In genomic region chr17:18635773-18636172, GRCh38 we compare ENCODE assay signal across 16 cellular contexts. TPM values are rescaled to one million over a fixed set of nuclear protein-coding genes. Genes with fewer than 3 reads are reported as not detected.
DNase-seq lines count a peak whose midpoint lies in the region; ATAC-seq, FAIRE-seq and TF ChIP-seq lines count a peak whose summit lies in the region.
"Not testable (repeated sequence)": the region's sequence is repeated elsewhere in the genome, so short reads cannot be mapped to it uniquely, and the experiment has no call there.
"Had no signal": no experiment of that assay in that cellular context is flagged by ENCODE, and none has a peak within 500 bp of the region (broad histone marks: within the 10 kb centered on the region; RNA-seq: fewer than 3 reads in every experiment).

No MANE protein-coding gene starts in this region.

- ATAC-seq in A549: peak; percentile 15 to 17; a peak in 1 of 6 replicates
- peak; percentile 34; the same call in 1 of the 2 replicates for ATAC-seq in Panc1
- ATAC-seq in K562: not testable (repeated sequence)
- ATAC-seq in HepG2: peak; percentile 54

- not testable (repeated sequence) for H3K4me2 ChIP-seq in A549; K562 (ENCODE audit: insufficient read depth, low read length); HepG2 (ENCODE audit: low read depth, low read length)
- peak overlapping the region in 8 of 11 experiments; percentile 40 to 82 (median 58); a peak in 15 of 22 replicates for H3K4me2 ChIP-seq in BLaER1 treated with 17β-estradiol and CSF1 and Interleukin-3, amounts not matched to agents 10 nM and 100 nM

- H3K9ac ChIP-seq in BLaER1 treated with 17β-estradiol and CSF1 and Interleukin-3, amounts not matched to agents 10 nM and 100 nM; K562 (ENCODE audit: insufficient read depth in 1 of 2, low read depth in 2 of 2, low read length in 2 of 2); HepG2 (ENCODE audit: insufficient read depth, low read depth, low read length): not testable (repeated sequence)

- H3K36me3 ChIP-seq in BLaER1 treated with 17β-estradiol and CSF1 and Interleukin-3, amounts not matched to agents 10 nM and 100 nM; Panc1 (ENCODE audit: control insufficient read depth, insufficient read depth, low read length); K562 (ENCODE audit: control insufficient read depth, insufficient read depth, low read length); HepG2 (replicated peaks in 1 of 2; ENCODE audit: control insufficient read depth in 1 of 2, insufficient read depth in 2 of 2, low read length in 2 of 2): not testable (repeated sequence)

- not testable (repeated sequence) for TF ChIP-seq RAD21 in A549 (conservative IDR thresholded peaks at IDR 0.05 in 1 of 2, IDR thresholded peaks at IDR 0.05 in 1 of 2); K562 (CRISPR knock-in tag; conservative IDR thresholded peaks at IDR 0.05 in 1 of 2, IDR thresholded peaks at IDR 0.05 in 1 of 2); HepG2 (CRISPR knock-in tag; IDR thresholded peaks at IDR 0.05)

- FAIRE-seq in A549 (lab: Jason Lieb, UNC); K562 (lab: Jason Lieb, UNC); HepG2 (lab: Jason Lieb, UNC): not testable (repeated sequence)

- not testable (repeated sequence) for TF ChIP-seq EP300 in A549 (IDR thresholded peaks at IDR 0.05); K562 (IDR thresholded peaks at IDR 0.05; ENCODE audit: low read length); HepG2 (IDR thresholded peaks at IDR 0.05; ENCODE audit: low read depth in 2 of 2, low read length in 2 of 2); HepG2 (CRISPR knock-in tag; IDR thresholded peaks at IDR 0.05; ENCODE audit: borderline replicate concordance)

- not testable (repeated sequence) for H4K20me1 ChIP-seq in BLaER1 treated with 17β-estradiol and CSF1 and Interleukin-3, amounts not matched to agents 10 nM and 100 nM; K562 (replicated peaks; ENCODE audit: control insufficient read depth, insufficient read depth, low read length); HepG2 (ENCODE audit: insufficient read depth, low read length)

- TF ChIP-seq CTCF in A549 (IDR thresholded peaks at IDR 0.05); Panc1 (IDR thresholded peaks at IDR 0.05); K562 (IDR thresholded peaks at IDR 0.05 in 2 of 3, conservative IDR thresholded peaks at IDR 0.05 in 1 of 3; ENCODE audit: insufficient read depth in 2 of 3, low read depth in 1 of 3, low read length in 3 of 3); HepG2 (CRISPR knock-in tag; IDR thresholded peaks at IDR 0.05): not testable (repeated sequence)

- POLR2A ChIA-PET in A549 (lab: Yijun Ruan, JAX); Panc1 (lab: Charles Lee); K562 (lab: Yijun Ruan, JAX); HepG2 (lab: Yijun Ruan, JAX): not testable (repeated sequence)

- not testable (repeated sequence) for DNase-seq in A549 (ENCODE audit: low read depth in 1 of 2, low spot score in 1 of 2); Panc1 (ENCODE audit: low read depth, low spot score); K562 (ENCODE audit: extremely low read depth in 1 of 4, low spot score in 3 of 4); HepG2 (ENCODE audit: low spot score)
- DNase-seq in MV-4-11 (lab: John Stamatoyannopoulos, UW): peak; percentile 55

- H3K27me3 ChIP-seq in BLaER1 treated with 17β-estradiol and CSF1 and Interleukin-3, amounts not matched to agents 10 nM and 100 nM; Panc1 (ENCODE audit: control insufficient read depth, insufficient read depth, low read length); K562 (ENCODE audit: control insufficient read depth in 2 of 2, insufficient read depth in 2 of 2, low read length in 2 of 2); HepG2 (ENCODE audit: control insufficient read depth in 1 of 2, insufficient read depth in 2 of 2, low read length in 2 of 2): not testable (repeated sequence)

- not testable (repeated sequence) for H3K4me1 ChIP-seq in A549; Panc1 (ENCODE audit: control insufficient read depth, insufficient read depth, low read length); K562 (replicated peaks in 1 of 2; ENCODE audit: control insufficient read depth in 2 of 2, insufficient read depth in 2 of 2, low read length in 2 of 2); HepG2 (ENCODE audit: insufficient read depth, low read length)
- peaks cover 10 to 24% (median 21%) of the 10 kb centered on the region in 10 experiments; a peak in 18 of 20 replicates for H3K4me1 ChIP-seq in BLaER1 treated with 17β-estradiol and CSF1 and Interleukin-3, amounts not matched to agents 10 nM and 100 nM

- H3K27ac ChIP-seq in A549; BLaER1 treated with 17β-estradiol and CSF1 and Interleukin-3, amounts not matched to agents 10 nM and 100 nM; Panc1 (ENCODE audit: low read length); K562 (ENCODE audit: extremely low read depth, low read depth, low read length); HepG2 (ENCODE audit: extremely low read length, insufficient read depth, low read length): not testable (repeated sequence)

- intact Hi-C loops in Panc1 (cut with micrococcal nuclease; ENCODE audit: unreplicated experiment); K562 (cut with micrococcal nuclease); HepG2 (cut with micrococcal nuclease; ENCODE audit: unreplicated experiment): not testable (repeated sequence)

- not testable (repeated sequence) for TF ChIP-seq POLR2A in A549 (IDR thresholded peaks at IDR 0.05; ENCODE audit: low read length); K562 (conservative IDR thresholded peaks at IDR 0.05); HepG2 (IDR thresholded peaks at IDR 0.05; ENCODE audit: insufficient read depth in 1 of 2, low read depth in 2 of 2, low read length in 2 of 2)

- CTCF ChIA-PET in A549 (lab: Yijun Ruan, JAX); Panc1 (lab: Charles Lee); K562 (lab: Yijun Ruan, JAX; ENCODE audit: low intra/inter-chr PET ratio); HepG2 (lab: Yijun Ruan, JAX; ENCODE audit: low intra/inter-chr PET ratio, low total read pairs): not testable (repeated sequence)

- H3K9me1 ChIP-seq in K562 (ENCODE audit: control insufficient read depth, insufficient read depth, low read length): not testable (repeated sequence)

- H3K9me3 ChIP-seq in A549; BLaER1 treated with 17β-estradiol and CSF1 and Interleukin-3, amounts not matched to agents 10 nM and 100 nM (replicated peaks in 1 of 11); Panc1 (ENCODE audit: control insufficient read depth, insufficient read depth, low read depth, low read length); K562 (replicated peaks; ENCODE audit: control insufficient read depth, insufficient read depth, low read depth, low read length); HepG2 (ENCODE audit: low read length): not testable (repeated sequence)

- in situ Hi-C loops in Panc1 (cut with HindIII; ENCODE audit: low pct_unique_long_range_greater_than_20kb, low sequenced_read_pairs); K562 (cut with MboI); HepG2 (cut with HindIII; ENCODE audit: extremely low pct_ligation_motif_present, low pct_unique_long_range_greater_than_20kb): not testable (repeated sequence)

- H3K4me3 ChIP-seq in A549; BLaER1 treated with 17β-estradiol and CSF1 and Interleukin-3, amounts not matched to agents 10 nM and 100 nM; Panc1 (ENCODE audit: low read depth in 2 of 2, low read length in 2 of 2); K562; HepG2 (replicated peaks in 1 of 3; ENCODE audit: insufficient read depth in 1 of 3, low read depth in 2 of 3, low read length in 3 of 3): not testable (repeated sequence)

- H3K79me2 ChIP-seq in K562 (ENCODE audit: control insufficient read depth, insufficient read depth, low read length); HepG2 (ENCODE audit: insufficient read depth, low read length): not testable (repeated sequence)

- WGBS in A549 (ENCODE audit: missing lambda C conversion rate): 84% methylated on average over 7 of the region's 7 CpGs
- 21% methylated on average over 2 of the region's 7 CpGs for WGBS in K562 (ENCODE audit: insufficient coverage, low coverage, missing lambda C conversion rate)
- WGBS in HepG2 (ENCODE audit: low lambda C conversion rate): 8% methylated on average over 2 of the region's 7 CpGs

- BruUV-seq in Panc1 (replicated peaks; lab: Mats Ljungman, UMichigan); K562 (replicated peaks; lab: Mats Ljungman, UMichigan); HepG2 (replicated peaks; lab: Mats Ljungman, UMichigan): not testable (repeated sequence)

- not testable (repeated sequence) for H2AFZ ChIP-seq in K562 (ENCODE audit: low read depth, low read length); HepG2 (ENCODE audit: low read length)

RNA-seq across cellular contexts. Expression of gene TBC1D28, which starts 8.4 kb away (rescaled TPM):
- polyA plus RNA-seq in A549 (2011; rRNA removed) (not detected in 2 replicates), A549 (2017; fragmentation: RNase III; extraction: RNeasy Plus Mini Kit Qiagen cat#74134 plus additional on column Dnase treatment) (not detected in 3 replicates), K562 (2011; rRNA removed) (not detected in 2 replicates), K562 (2014; fragmentation: Illumina TruSeq; extraction: Trizol) (not detected in 2 replicates), K562 (2014; fragmentation: Nextera tagmentation; extraction: Ambion mirVana) (not detected), K562 (2014; rRNA removed) (0.07 TPM in 1 of 2 replicates, not detected in the other), HepG2 (2011; rRNA removed) (0.03 TPM in 1 of 2 replicates, not detected in the other)
- polyA plus RNA-seq in A549 (2012; cell fraction: cytosol; rRNA removed): not detected in 2 replicates
- polyA plus RNA-seq in A549 (2012; cell fraction: nucleus; rRNA removed): 0.02 TPM in 1 of 2 replicates, not detected in the other
- polyA minus RNA-seq in A549 (2011; rRNA and poly(A)+ RNA removed): not detected in 2 replicates
- total RNA-seq in Panc1 (2021; ENCODE audit: unreplicated experiment) (not detected), K562 (2014; rRNA removed) (not detected in 2 replicates), K562 (2014; rRNA removed; fragmentation: Illumina TruSeq; extraction: Trizol) (not detected in 2 replicates), K562 (2015; rRNA removed; fragmentation: Illumina TruSeq; extraction: Trizol) (not detected in 2 replicates), K562 (2021) (not detected in 2 replicates), HepG2 (2016; rRNA removed; fragmentation: Illumina TruSeq; extraction: Trizol) (not detected in 2 replicates)
- not detected for polyA plus RNA-seq in Panc1 (2012; ENCODE audit: insufficient read length)
- total RNA-seq in K562 (2011; cell fraction: chromatin; rRNA removed; ENCODE audit: low replicate concordance): not detected in 2 replicates
- total RNA-seq in K562 (2011; cell fraction: nucleolus; rRNA removed): not detected in 2 replicates
- not detected in 2 replicates for total RNA-seq in K562 (2011; cell fraction: nucleoplasm; rRNA removed)
- not detected in 2 replicates for polyA plus RNA-seq in K562 (2011; cell fraction: cytosol; rRNA removed)
- polyA plus RNA-seq in K562 (2011; cell fraction: nucleus; rRNA removed): not detected in 2 replicates
- not detected in 2 replicates for polyA plus RNA-seq in K562 (2012)
- polyA minus RNA-seq in K562 (2011; rRNA and poly(A)+ RNA removed): not detected in 2 replicates
- polyA minus RNA-seq in K562 (2011; cell fraction: cytosol; rRNA and poly(A)+ RNA removed): not detected in 2 replicates
- polyA minus RNA-seq in K562 (2011; cell fraction: nucleus; rRNA and poly(A)+ RNA removed): not detected in 2 replicates
- not detected in 2 replicates for total RNA-seq in HepG2 (2016; cell fraction: cytosol; rRNA removed; fragmentation: Illumina TruSeq; extraction: Trizol; ENCODE audit: low read depth)
- not detected in 2 replicates for total RNA-seq in HepG2 (2016; cell fraction: insoluble cytoplasmic fraction; rRNA removed; fragmentation: Illumina TruSeq; extraction: Trizol)
- not detected in 2 replicates for total RNA-seq in HepG2 (2016; cell fraction: membrane; rRNA removed; fragmentation: Illumina TruSeq; extraction: Trizol)
- total RNA-seq in HepG2 (2016; cell fraction: nucleus; rRNA removed; fragmentation: Illumina TruSeq; extraction: Trizol): not detected in 2 replicates
- not detected in 2 replicates for polyA plus RNA-seq in HepG2 (2011; cell fraction: cytosol; rRNA removed)
- polyA plus RNA-seq in HepG2 (2011; cell fraction: nucleus; rRNA removed): 0.31 TPM in 1 of 2 replicates, not detected in the other
- polyA plus RNA-seq in HepG2 (2012): not detected in 2 replicates
- polyA plus RNA-seq in HepG2 (2016; cell fraction: cytosol; fragmentation: Illumina TruSeq; extraction: Trizol; ENCODE audit: low read depth): not detected in 2 replicates
- not detected in 2 replicates for polyA plus RNA-seq in HepG2 (2016; cell fraction: insoluble cytoplasmic fraction; fragmentation: Illumina TruSeq; extraction: Trizol; ENCODE audit: low read depth)
- polyA plus RNA-seq in HepG2 (2016; cell fraction: membrane; fragmentation: Illumina TruSeq; extraction: Trizol; ENCODE audit: low read depth): not detected in 2 replicates
- not detected in 2 replicates for polyA plus RNA-seq in HepG2 (2016; cell fraction: nucleus; fragmentation: Illumina TruSeq; extraction: Trizol; ENCODE audit: insufficient read depth, low read depth)
- polyA minus RNA-seq in HepG2 (2011; rRNA and poly(A)+ RNA removed; ENCODE audit: low replicate concordance): 0.91 TPM in 1 of 2 replicates, not detected in the other
- polyA minus RNA-seq in HepG2 (2011; cell fraction: cytosol; rRNA and poly(A)+ RNA removed): not detected in 2 replicates
- not detected in 2 replicates for polyA minus RNA-seq in HepG2 (2011; cell fraction: nucleus; rRNA and poly(A)+ RNA removed)
- total RNA-seq: A172; A673; CD4-positive, alpha-beta memory T cell; CD4-positive, CD25-positive, alpha-beta regulatory T cell; CD8-positive, alpha-beta memory T cell; Daoy; G401; GM12878 had no signal
- polyA plus RNA-seq: AG04450; CD14-positive monocyte; CD4-positive, alpha-beta memory T cell; CD4-positive, CD25-positive, alpha-beta regulatory T cell; CD8-positive, alpha-beta memory T cell; GM12878 had no signal

RNA-seq across cellular contexts. Expression of gene FOXO3B, which starts 46.3 kb away (rescaled TPM):
- polyA plus RNA-seq in A549 (2011; rRNA removed): 3.2 and 4.0 TPM in 2 replicates
- 6.5 and 9.0 TPM in 2 replicates for polyA plus RNA-seq in A549 (2012; cell fraction: cytosol; rRNA removed)
- polyA plus RNA-seq in A549 (2012; cell fraction: nucleus; rRNA removed): 10.3 and 12.3 TPM in 2 replicates
- polyA plus RNA-seq in A549 (2017; fragmentation: RNase III; extraction: RNeasy Plus Mini Kit Qiagen cat#74134 plus additional on column Dnase treatment): 2.6 to 3.2 TPM (median 2.7 TPM) in 3 replicates
- polyA minus RNA-seq in A549 (2011; rRNA and poly(A)+ RNA removed): 8.1 and 8.6 TPM in 2 replicates
- total RNA-seq in Panc1 (2021; ENCODE audit: unreplicated experiment): 4.2 TPM
- polyA plus RNA-seq in Panc1 (2012; ENCODE audit: insufficient read length): 5.2 TPM
- 6.4 and 7.8 TPM in 2 replicates for total RNA-seq in K562 (2011; cell fraction: chromatin; rRNA removed; ENCODE audit: low replicate concordance)
- 5.9 and 6.5 TPM in 2 replicates for total RNA-seq in K562 (2011; cell fraction: nucleolus; rRNA removed)
- 4.7 and 5.1 TPM in 2 replicates for total RNA-seq in K562 (2011; cell fraction: nucleoplasm; rRNA removed)
- 2.7 and 3.8 TPM in 2 replicates for total RNA-seq in K562 (2014; rRNA removed)
- total RNA-seq in K562 (2014; rRNA removed; fragmentation: Illumina TruSeq; extraction: Trizol): 1.1 and 1.3 TPM in 2 replicates
- total RNA-seq in K562 (2015; rRNA removed; fragmentation: Illumina TruSeq; extraction: Trizol): 1.6 and 1.8 TPM in 2 replicates
- total RNA-seq in K562 (2021): 3.9 and 5.2 TPM in 2 replicates
- polyA plus RNA-seq in K562 (2011; rRNA removed): 2.4 and 4.0 TPM in 2 replicates
- polyA plus RNA-seq in K562 (2011; cell fraction: cytosol; rRNA removed): 4.9 and 8.8 TPM in 2 replicates
- polyA plus RNA-seq in K562 (2011; cell fraction: nucleus; rRNA removed): 4.1 and 9.4 TPM in 2 replicates
- polyA plus RNA-seq in K562 (2012): 1.8 and 2.1 TPM in 2 replicates
- 3.9 and 5.0 TPM in 2 replicates for polyA plus RNA-seq in K562 (2014; fragmentation: Illumina TruSeq; extraction: Trizol)
- under 1 TPM; 0.25 to 0.41 TPM for polyA plus RNA-seq in K562 (2014; fragmentation: Nextera tagmentation; extraction: Ambion mirVana)
- 2.4 TPM in 2 replicates for polyA plus RNA-seq in K562 (2014; rRNA removed)
- 5.5 and 6.2 TPM in 2 replicates for polyA minus RNA-seq in K562 (2011; rRNA and poly(A)+ RNA removed)
- polyA minus RNA-seq in K562 (2011; cell fraction: cytosol; rRNA and poly(A)+ RNA removed): 3.3 TPM in 2 replicates
- polyA minus RNA-seq in K562 (2011; cell fraction: nucleus; rRNA and poly(A)+ RNA removed): 4.7 and 5.2 TPM in 2 replicates
- total RNA-seq in HepG2 (2016; rRNA removed; fragmentation: Illumina TruSeq; extraction: Trizol): 2.1 and 2.7 TPM in 2 replicates
- 0.30 and 0.35 TPM in 2 replicates for total RNA-seq in HepG2 (2016; cell fraction: cytosol; rRNA removed; fragmentation: Illumina TruSeq; extraction: Trizol; ENCODE audit: low read depth)
- 1.3 and 3.1 TPM in 2 replicates for total RNA-seq in HepG2 (2016; cell fraction: insoluble cytoplasmic fraction; rRNA removed; fragmentation: Illumina TruSeq; extraction: Trizol)
- total RNA-seq in HepG2 (2016; cell fraction: membrane; rRNA removed; fragmentation: Illumina TruSeq; extraction: Trizol): 0.71 and 1.0 TPM in 2 replicates
- 2.3 and 2.9 TPM in 2 replicates for total RNA-seq in HepG2 (2016; cell fraction: nucleus; rRNA removed; fragmentation: Illumina TruSeq; extraction: Trizol)
- polyA plus RNA-seq in HepG2 (2011; rRNA removed): 3.1 and 3.9 TPM in 2 replicates
- 2.4 and 2.7 TPM in 2 replicates for polyA plus RNA-seq in HepG2 (2011; cell fraction: cytosol; rRNA removed)
- polyA plus RNA-seq in HepG2 (2011; cell fraction: nucleus; rRNA removed): 6.2 and 7.1 TPM in 2 replicates
- polyA plus RNA-seq in HepG2 (2012): 1.0 and 1.9 TPM in 2 replicates
- 0.10 TPM in 2 replicates for polyA plus RNA-seq in HepG2 (2016; cell fraction: cytosol; fragmentation: Illumina TruSeq; extraction: Trizol; ENCODE audit: low read depth)
- polyA plus RNA-seq in HepG2 (2016; cell fraction: insoluble cytoplasmic fraction; fragmentation: Illumina TruSeq; extraction: Trizol; ENCODE audit: low read depth): 1.1 and 1.3 TPM in 2 replicates
- 0.22 and 0.27 TPM in 2 replicates for polyA plus RNA-seq in HepG2 (2016; cell fraction: membrane; fragmentation: Illumina TruSeq; extraction: Trizol; ENCODE audit: low read depth)
- polyA plus RNA-seq in HepG2 (2016; cell fraction: nucleus; fragmentation: Illumina TruSeq; extraction: Trizol; ENCODE audit: insufficient read depth, low read depth): 2.2 and 3.0 TPM in 2 replicates
- polyA minus RNA-seq in HepG2 (2011; rRNA and poly(A)+ RNA removed; ENCODE audit: low replicate concordance): 6.7 and 11.5 TPM in 2 replicates
- polyA minus RNA-seq in HepG2 (2011; cell fraction: cytosol; rRNA and poly(A)+ RNA removed): 1.6 and 2.1 TPM in 2 replicates
- 6.4 and 8.7 TPM in 2 replicates for polyA minus RNA-seq in HepG2 (2011; cell fraction: nucleus; rRNA and poly(A)+ RNA removed)
- polyA plus RNA-seq: CD14-positive monocyte had no signal
